15 cellular contexts compared by ENCODE assay signal in the genomic region with DNA sequence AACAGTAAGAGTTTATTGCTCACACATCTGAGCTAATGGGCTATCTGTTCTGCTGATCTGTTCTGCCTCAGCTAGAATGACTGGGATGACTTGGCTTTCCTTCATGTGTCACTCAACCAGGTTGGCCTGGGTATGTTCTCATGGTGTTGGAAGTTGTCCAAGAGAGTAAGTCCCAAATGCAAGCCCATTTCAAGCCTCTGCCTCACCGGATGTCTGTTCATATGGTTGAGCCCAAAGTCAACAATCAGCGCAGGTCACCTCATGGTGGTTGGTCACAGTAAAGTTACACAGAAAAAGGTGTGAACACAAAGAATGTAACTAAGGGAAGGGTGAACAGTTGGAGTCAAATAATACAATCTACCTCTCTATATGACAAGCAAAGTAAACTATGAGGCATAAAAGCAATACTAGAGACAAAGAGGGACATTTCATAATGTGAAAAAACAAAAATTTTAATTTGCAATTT. TPM values are rescaled to one million over a fixed set of nuclear protein-coding genes. Genes with fewer than 3 reads are reported as not detected.
DNase-seq lines count a peak whose midpoint lies in the region; ATAC-seq, FAIRE-seq and TF ChIP-seq lines count a peak whose summit lies in the region.
"Had no signal": no experiment of that assay in that cellular context is flagged by ENCODE, and none has a peak within 500 bp of the region (broad histone marks: within the 10 kb centered on the region; RNA-seq: fewer than 3 reads in every experiment).

No MANE protein-coding gene starts in this region.

- H3K4me3 ChIP-seq in H1 (ENCODE audit: extremely low read depth in 1 of 4, insufficient read depth in 2 of 4, low read depth in 3 of 4, low read length in 4 of 4) (no peak overlapping the region), transverse colon (no peak overlapping the region)
- H3K4me3 ChIP-seq: psoas muscle had no signal

- TF ChIP-seq RAD21 in H1 (IDR thresholded peaks at IDR 0.05 in 1 of 2, conservative IDR thresholded peaks at IDR 0.05 in 1 of 2; ENCODE audit: low read depth in 2 of 2, low read length in 2 of 2), result no peak

- H3K23me2 ChIP-seq in H1 (ENCODE audit: low read depth, low read length), result no peaks in the 10 kb centered on the region

- TF ChIP-seq CTCF in H1 (IDR thresholded peaks at IDR 0.05; ENCODE audit: control extremely low read depth in 1 of 3, insufficient read depth in 1 of 3, low read depth in 1 of 3, low read length in 3 of 3), result no peak
- TF ChIP-seq CTCF in transverse colon (IDR thresholded peaks at IDR 0.05), result no peak

- H3K36me3 Mint-ChIP-seq in activated T-cell treated with anti-CD3 and anti-CD28 coated beads, Interleukin-2, amount 50 U/mL, for 72 hours (ENCODE audit: insufficient read depth in 2 of 2), result no peaks in the 10 kb centered on the region
- no peaks in the 10 kb centered on the region for H3K36me3 Mint-ChIP-seq in activated naive CD8-positive, alpha-beta T cell treated with anti-CD3 and anti-CD28 coated beads, Interleukin-2, amount 50 U/mL, for 24 hours (ENCODE audit: low read depth)
- H3K36me3 Mint-ChIP-seq: stimulated activated memory B cell treated with anti-CD40 and anti-IgM and Interleukin-4, amounts not matched to agents 10 μg/mL and 1 μg/mL and 100 μg/mL, for 72 hours had no signal

- no peak for FAIRE-seq in H1 (lab: Jason Lieb, UNC)

- no peak overlapping the region for H2BK20ac ChIP-seq in H1 (ENCODE audit: low read length)

- intact Hi-C loops in transverse colon (cut with DNase I; ENCODE audit: low total_unique reads), result no loop called here

- CTCF ChIA-PET in H1 (lab: Charles Lee; ENCODE audit: partially characterized antibody), result interaction anchor here (0.7 kb wide), 1 partner anchor 101 kb away, joined by 3 read pairs; no protein-coding TSS in a partner anchor

- no peak overlapping the region for H4K5ac ChIP-seq in H1 (ENCODE audit: insufficient read length, low read depth, low read length)

- 97% methylated on average over 2 of the region's 2 CpGs; no CpG with 5 or more reads in 1 of the 2 experiments for WGBS in H1 (ENCODE audit: extremely low coverage in 1 of 2, insufficient coverage in 1 of 2, insufficient read length in 1 of 2, insufficient replicate concordance in 2 of 2, low coverage in 1 of 2, low lambda C conversion rate in 2 of 2, missing lambda C conversion rate in 1 of 2), 2 experiments
- 55 to 83% methylated on average over 1 to 2 of the region's 2 CpGs for WGBS in transverse colon (ENCODE audit: low coverage in 1 of 2), 2 donors

- no peak overlapping the region for H4K8ac ChIP-seq in H1 (ENCODE audit: extremely low read depth, insufficient read depth, low read length)

- no peaks in the 10 kb centered on the region for H3K36me3 ChIP-seq in H1 (ENCODE audit: control insufficient read depth in 2 of 4, insufficient read depth in 4 of 4, low read length in 3 of 4)
- no peaks in the 10 kb centered on the region for H3K36me3 ChIP-seq in transverse colon

- H3K9me3 Mint-ChIP-seq in activated T-cell treated with anti-CD3 and anti-CD28 coated beads, Interleukin-2, amount 50 U/mL, for 72 hours, result peaks cover 0 to 3% of the 10 kb centered on the region in 2 donors
- no peaks in the 10 kb centered on the region for H3K9me3 Mint-ChIP-seq in activated naive CD8-positive, alpha-beta T cell treated with anti-CD3 and anti-CD28 coated beads, Interleukin-2, amount 50 U/mL, for 24 hours
- H3K9me3 Mint-ChIP-seq: dendritic cell treated with granulocyte-macrophage colony-stimulating factor and Interleukin-4, amounts not matched to agents 40 ng/mL and 50 ng/mL, for 4 days; HFFc6 had no signal

- in situ Hi-C loops in transverse colon (cut with MboI; ENCODE audit: low pct_ligation_motif_present in 1 of 4, low pct_unique_long_range_greater_than_20kb in 1 of 4, low sequenced_read_pairs in 3 of 4), result no loop called here

- no peaks in the 10 kb centered on the region for H3K79me1 ChIP-seq in H1 (ENCODE audit: low read depth, low read length)

- no peak overlapping the region for H3K14ac ChIP-seq in H1 (ENCODE audit: insufficient read length)

- H2AFZ ChIP-seq in H1 (ENCODE audit: low read length), result no peak overlapping the region

- no peak overlapping the region for H2BK15ac ChIP-seq in H1 (ENCODE audit: low read length)

- H3K27ac Mint-ChIP-seq in activated T-cell treated with anti-CD3 and anti-CD28 coated beads, Interleukin-2, amount 50 U/mL, for 72 hours, result no peak overlapping the region
- H3K27ac Mint-ChIP-seq in activated naive CD8-positive, alpha-beta T cell treated with anti-CD3 and anti-CD28 coated beads, Interleukin-2, amount 50 U/mL, for 24 hours, result no peak overlapping the region
- H3K27ac Mint-ChIP-seq: dendritic cell treated with granulocyte-macrophage colony-stimulating factor and Interleukin-4, amounts not matched to agents 40 ng/mL and 50 ng/mL, for 4 days; HFFc6; stimulated activated memory B cell treated with anti-CD40 and anti-IgM and Interleukin-4, amounts not matched to agents 10 μg/mL and 1 μg/mL and 100 μg/mL, for 72 hours had no signal

- H2BK120ac ChIP-seq in H1 (replicated peaks; ENCODE audit: low read depth, low read length), result no peak overlapping the region

- H2BK5ac ChIP-seq in H1 (ENCODE audit: low read depth, low read length), result no peak overlapping the region

- H3K9ac ChIP-seq in H1 (replicated peaks in 1 of 4; ENCODE audit: extremely low read depth in 1 of 4, low read depth in 3 of 4, low read length in 3 of 4), result no peak overlapping the region

- no peak overlapping the region for H2AK5ac ChIP-seq in H1 (ENCODE audit: low read depth, low read length)

- no peaks in the 10 kb centered on the region for H3K79me2 ChIP-seq in H1 (ENCODE audit: control insufficient read depth in 1 of 2, insufficient read depth in 2 of 2, low read length in 2 of 2)

- no peak overlapping the region for H3K4me3 Mint-ChIP-seq in activated T-cell treated with anti-CD3 and anti-CD28 coated beads, Interleukin-2, amount 50 U/mL, for 72 hours
- H3K4me3 Mint-ChIP-seq in activated naive CD8-positive, alpha-beta T cell treated with anti-CD3 and anti-CD28 coated beads, Interleukin-2, amount 50 U/mL, for 24 hours, result no peak overlapping the region
- H3K4me3 Mint-ChIP-seq: dendritic cell treated with granulocyte-macrophage colony-stimulating factor and Interleukin-4, amounts not matched to agents 40 ng/mL and 50 ng/mL, for 4 days; HFFc6; stimulated activated memory B cell treated with anti-CD40 and anti-IgM and Interleukin-4, amounts not matched to agents 10 μg/mL and 1 μg/mL and 100 μg/mL, for 72 hours had no signal

- no peak overlapping the region for H3K23ac ChIP-seq in H1 (ENCODE audit: insufficient read length)

- DNase-seq in activated T-cell treated with anti-CD3 and anti-CD28 coated beads, Interleukin-2, amount 50 U/mL, for 72 hours, result no peak
- DNase-seq in activated T-cell treated with anti-CD3 and anti-CD28 coated beads for 4 hours, result no peak
- DNase-seq in NCI-H510A treated with DMSO at 0.1 percent for 48 hours (lab: John Stamatoyannopoulos, UW), result peak; percentile 52
- DNase-seq in H1 (ENCODE audit: low read depth in 1 of 2, low spot score in 2 of 2), result no peak
- peak; percentile 15 for DNase-seq in transverse colon
- no peak for DNase-seq in activated naive CD8-positive, alpha-beta T cell treated with anti-CD3 and anti-CD28 coated beads, Interleukin-2, amount 50 U/mL, for 24 hours
- no peak for DNase-seq in activated CD8-positive, alpha-beta memory T cell treated with anti-CD3 and anti-CD28 coated beads, Interleukin-2, amount 50 U/mL, for 4 hours
- no peak for DNase-seq in T-helper 2 cell
- DNase-seq: DND-41, HFFc6, NCI-H187, psoas muscle had no signal

- no peak for TF ChIP-seq POLR2A in H1 (IDR thresholded peaks at IDR 0.05; ENCODE audit: control extremely low read depth in 1 of 2, low read depth in 2 of 2, low read length in 2 of 2)
- no peak for TF ChIP-seq POLR2A in transverse colon (IDR thresholded peaks at IDR 0.05)

- no peak overlapping the region for H4K91ac ChIP-seq in H1 (replicated peaks; ENCODE audit: insufficient read length, low read length)

- TF ChIP-seq EP300 in H1 (IDR thresholded peaks at IDR 0.05; ENCODE audit: borderline replicate concordance in 1 of 2, low read depth in 2 of 2, low read length in 2 of 2), result no peak
- TF ChIP-seq EP300 in transverse colon (IDR thresholded peaks at IDR 0.05; ENCODE audit: low read depth), result no peak

- peak overlapping the region; percentile 12; the same call in 1 of the 2 replicates for H2BK12ac ChIP-seq in H1 (ENCODE audit: low read depth, low read length)

- H3K27me3 Mint-ChIP-seq in activated T-cell treated with anti-CD3 and anti-CD28 coated beads, Interleukin-2, amount 50 U/mL, for 72 hours (ENCODE audit: low read depth), result no peaks in the 10 kb centered on the region
- H3K27me3 Mint-ChIP-seq in activated naive CD8-positive, alpha-beta T cell treated with anti-CD3 and anti-CD28 coated beads, Interleukin-2, amount 50 U/mL, for 24 hours, result peaks cover 1% of the 10 kb centered on the region
- H3K27me3 Mint-ChIP-seq: stimulated activated memory B cell treated with anti-CD40 and anti-IgM and Interleukin-4, amounts not matched to agents 10 μg/mL and 1 μg/mL and 100 μg/mL, for 72 hours had no signal

- no peak overlapping the region for H3K27ac ChIP-seq in H1 (ENCODE audit: low read depth, low read length)
- H3K27ac ChIP-seq in transverse colon, result peak overlapping the region in 2 of 4 donors; percentile 11 to 34
- H3K27ac ChIP-seq: psoas muscle had no signal

- H3K4me1 ChIP-seq in H1 (replicated peaks in 1 of 4; ENCODE audit: control insufficient read depth in 3 of 4, insufficient read depth in 4 of 4, low read length in 3 of 4), result no peaks in the 10 kb centered on the region
- peaks cover 0 to 4% (median 0%) of the 10 kb centered on the region in 4 donors for H3K4me1 ChIP-seq in transverse colon
- H3K4me1 ChIP-seq: psoas muscle had no signal

- H3K4me2 ChIP-seq in H1 (ENCODE audit: insufficient read depth in 1 of 2, low read depth in 2 of 2, low read length in 2 of 2), result no peak overlapping the region

- ATAC-seq in activated T-cell treated with anti-CD3 and anti-CD28 coated beads, Interleukin-2, amount 50 U/mL, for 72 hours (replicated peaks in 1 of 2), result peak; percentile 7 to 33
- ATAC-seq in activated naive CD8-positive, alpha-beta T cell treated with anti-CD3 and anti-CD28 coated beads, Interleukin-2, amount 50 U/mL, for 24 hours, result no peak
- ATAC-seq: stimulated activated memory B cell treated with anti-CD40 and anti-IgM and Interleukin-4, amounts not matched to agents 10 μg/mL and 1 μg/mL and 100 μg/mL, for 72 hours had no signal

- peaks cover 10% of the 10 kb centered on the region for H3K4me1 Mint-ChIP-seq in activated T-cell treated with anti-CD3 and anti-CD28 coated beads, Interleukin-2, amount 50 U/mL, for 72 hours (ENCODE audit: low read depth)
- H3K4me1 Mint-ChIP-seq in activated naive CD8-positive, alpha-beta T cell treated with anti-CD3 and anti-CD28 coated beads, Interleukin-2, amount 50 U/mL, for 24 hours, result no peaks in the 10 kb centered on the region
- H3K4me1 Mint-ChIP-seq: stimulated activated memory B cell treated with anti-CD40 and anti-IgM and Interleukin-4, amounts not matched to agents 10 μg/mL and 1 μg/mL and 100 μg/mL, for 72 hours had no signal

- no peak overlapping the region for H3K4ac ChIP-seq in H1 (replicated peaks; ENCODE audit: insufficient read length, low read depth, low read length)

- H3K56ac ChIP-seq in H1 (replicated peaks; ENCODE audit: insufficient read length, low read depth, low read length), result no peak overlapping the region

- no peaks in the 10 kb centered on the region for H3K9me3 ChIP-seq in H1 (ENCODE audit: insufficient read depth in 2 of 2, low read depth in 1 of 2, low read length in 1 of 2)
- no peaks in the 10 kb centered on the region for H3K9me3 ChIP-seq in transverse colon
- H3K9me3 ChIP-seq: psoas muscle had no signal

- no peak overlapping the region for H3K18ac ChIP-seq in H1 (ENCODE audit: extremely low read depth, low read length)

- no peaks in the 10 kb centered on the region for H4K20me1 ChIP-seq in H1 (replicated peaks in 1 of 2; ENCODE audit: control insufficient read depth in 1 of 2, insufficient read depth in 2 of 2, low read length in 2 of 2)

- no peaks in the 10 kb centered on the region for H3K27me3 ChIP-seq in H1 (replicated peaks in 1 of 4; ENCODE audit: control insufficient read depth in 3 of 4, extremely low read depth in 1 of 4, insufficient read depth in 3 of 4, low read length in 3 of 4)
- H3K27me3 ChIP-seq in transverse colon, result no peaks in the 10 kb centered on the region

- POLR2A ChIA-PET in H1 (lab: Charles Lee; ENCODE audit: partially characterized antibody), result interaction anchor here (1.1 kb wide), 1 partner anchor 25 kb away, joined by 3 read pairs; no protein-coding TSS in a partner anchor

RNA-seq across cellular contexts. Expression of a gene that starts 1.9 kb away (rescaled TPM):
- not detected for total RNA-seq in activated T-cell treated with anti-CD3 and anti-CD28 coated beads, Interleukin-2, amount 50 U/mL, for 72 hours
- not detected in 2 replicates for total RNA-seq in H1 (2021; fragmentation: NEBNext Ultra II Directional; extraction: Animal tissue kit (Norgen Biotek cat#: 25700))
- not detected in 2 replicates for polyA plus RNA-seq in H1 (2011; rRNA removed)
- not detected for polyA plus RNA-seq in H1 (2011; cell fraction: cytosol; rRNA removed)
- not detected for polyA plus RNA-seq in H1 (2011; cell fraction: nucleus; rRNA removed)
- 0.35 to 0.41 TPM in 2 of 4 replicates, not detected in the others for polyA plus RNA-seq in H1 (2012, experiment 1 of 2)
- not detected for polyA plus RNA-seq in H1 (2012, experiment 2 of 2)
- 0.08 TPM for polyA plus RNA-seq in H1 (2013, experiment 1 of 2)
- 0.22 TPM for polyA plus RNA-seq in H1 (2013, experiment 2 of 2)
- polyA minus RNA-seq in H1 (2011; rRNA and poly(A)+ RNA removed), result 0.35 TPM in 1 of 2 replicates, not detected in the other
- not detected for polyA minus RNA-seq in H1 (2011; cell fraction: cytosol; rRNA and poly(A)+ RNA removed)
- polyA minus RNA-seq in H1 (2011; cell fraction: nucleus; rRNA and poly(A)+ RNA removed), result not detected
- total RNA-seq in transverse colon, result not detected
- total RNA-seq: activated CD8-positive, alpha-beta memory T cell treated with anti-CD3 and anti-CD28 coated beads for 36 hours; HFFc6; psoas muscle had no signal
- polyA plus RNA-seq: psoas muscle had no signal

Comparison
In these comparisons a context has a peak if more than half of its experiments do, and no peak if none do; other contexts are left out.
1. DNase-seq: peak in NCI-H510A treated with DMSO at 0.1 percent for 48 hours (single experiment) and transverse colon (single experiment); none in activated T-cell treated with anti-CD3 and anti-CD28 coated beads, Interleukin-2, amount 50 U/mL, for 72 hours (0 of 2), activated T-cell treated with anti-CD3 and anti-CD28 coated beads for 4 hours (single experiment), H1 (0 of 2), activated naive CD8-positive, alpha-beta T cell treated with anti-CD3 and anti-CD28 coated beads, Interleukin-2, amount 50 U/mL, for 24 hours (single experiment), activated CD8-positive, alpha-beta memory T cell treated with anti-CD3 and anti-CD28 coated beads, Interleukin-2, amount 50 U/mL, for 4 hours (single experiment) and T-helper 2 cell (0 of 5).